16 cellular contexts compared by ENCODE assay signal in genomic region chr10:102546606-102547310, GRCh38. TPM values are rescaled to one million over a fixed set of nuclear protein-coding genes. Genes with fewer than 3 reads are reported as not detected.
A peak's percentile ranks its signal among the peaks of the same experiment; 100 is the strongest.
DNase-seq lines count a peak whose midpoint lies in the region; ATAC-seq, FAIRE-seq and TF ChIP-seq lines count a peak whose summit lies in the region.
"Had no signal": no experiment of that assay in that cellular context is flagged by ENCODE, and none has a peak within 500 bp of the region (broad histone marks: within the 10 kb centered on the region; RNA-seq: fewer than 3 reads in every experiment).

No MANE protein-coding gene starts in this region.

- no peaks in the 10 kb centered on the region for H3K9me3 Mint-ChIP-seq in activated T-cell treated with anti-CD3 and anti-CD28 coated beads, Interleukin-2, amount 50 U/mL, for 72 hours

- peaks cover 5% of the 10 kb centered on the region for H3K4me1 ChIP-seq in smooth muscle cell (ENCODE audit: low read depth)

- no peak overlapping the region for H3K4me3 ChIP-seq in smooth muscle cell
- H3K4me3 ChIP-seq: heart right ventricle, prostate gland had no signal

- WGBS in smooth muscle cell (ENCODE audit: low lambda C conversion rate): 74% methylated on average over 12 of the region's 12 CpGs

- H3K4me2 ChIP-seq in smooth muscle cell: no peak overlapping the region

- H3K27me3 Mint-ChIP-seq in activated T-cell treated with anti-CD3 and anti-CD28 coated beads, Interleukin-2, amount 50 U/mL, for 72 hours (ENCODE audit: low read depth): no peaks in the 10 kb centered on the region
- H3K27me3 Mint-ChIP-seq: T-helper 17 cell had no signal

- peak overlapping the region; percentile 26 for H3K27ac Mint-ChIP-seq in activated T-cell treated with anti-CD3 and anti-CD28 coated beads, Interleukin-2, amount 50 U/mL, for 72 hours

- no peak for DNase-seq in activated T-cell treated with anti-CD3 and anti-CD28 coated beads, Interleukin-2, amount 50 U/mL, for 72 hours
- DNase-seq in activated T-cell treated with anti-CD3 and anti-CD28 coated beads for 4 hours: no peak
- DNase-seq in OCI-M1 (lab: John Stamatoyannopoulos, UW): peak; percentile 11
- no peak for DNase-seq in smooth muscle cell (lab: John Stamatoyannopoulos, UW; ENCODE audit: unreplicated experiment)
- no peak for DNase-seq in D721Med (ENCODE audit: insufficient read length, low spot score)
- no peak for DNase-seq in effector CD4-positive, alpha-beta T cell
- DNase-seq: activated CD4-positive, alpha-beta T cell treated with anti-CD3 and anti-CD28 coated beads for 4 hours; aorta; heart right ventricle; KBM-7; NCI-H510A; T-helper 17 cell had no signal

- no peak for ATAC-seq in activated T-cell treated with anti-CD3 and anti-CD28 coated beads, Interleukin-2, amount 50 U/mL, for 72 hours (replicated peaks in 1 of 2)
- ATAC-seq in HG03139 (IDR thresholded peaks at IDR 0.05; ENCODE audit: unreplicated experiment): no peak
- ATAC-seq: Panc1, T-helper 17 cell had no signal

- no peaks in the 10 kb centered on the region for H3K27me3 ChIP-seq in smooth muscle cell (ENCODE audit: low read depth)
- H3K27me3 ChIP-seq: heart right ventricle had no signal

- peak; percentile 46 for FAIRE-seq in endometrium (lab: Jason Lieb, UNC)
- no peak for FAIRE-seq in D721Med (lab: Jason Lieb, UNC)

- no peaks in the 10 kb centered on the region for H3K36me3 Mint-ChIP-seq in activated T-cell treated with anti-CD3 and anti-CD28 coated beads, Interleukin-2, amount 50 U/mL, for 72 hours (ENCODE audit: insufficient read depth in 2 of 2)

- H3K4me1 Mint-ChIP-seq in activated T-cell treated with anti-CD3 and anti-CD28 coated beads, Interleukin-2, amount 50 U/mL, for 72 hours (ENCODE audit: low read depth): peaks cover 9% of the 10 kb centered on the region

- no peaks in the 10 kb centered on the region for H3K9me3 ChIP-seq in smooth muscle cell (replicated peaks; ENCODE audit: low read depth)
- H3K9me3 ChIP-seq: heart right ventricle, prostate gland had no signal

- no peaks in the 10 kb centered on the region for H3F3A ChIP-seq in smooth muscle cell (ENCODE audit: low read depth)

- TF ChIP-seq CTCF in smooth muscle cell (IDR thresholded peaks at IDR 0.05; ENCODE audit: borderline replicate concordance, insufficient read depth, poor library complexity, severe bottlenecking) (no peak), D721Med (IDR thresholded peaks at IDR 0.05; ENCODE audit: insufficient read depth, missing control alignments) (no peak)

- peak overlapping the region; percentile 15 for H3K27ac ChIP-seq in smooth muscle cell (ENCODE audit: low read depth)
- H3K27ac ChIP-seq: heart right ventricle, prostate gland had no signal

- peaks cover 34% of the 10 kb centered on the region for H3K79me2 ChIP-seq in smooth muscle cell (ENCODE audit: low read depth)

- H3K9ac ChIP-seq in smooth muscle cell (ENCODE audit: low read depth): no peak overlapping the region

- peaks cover 73% of the 10 kb centered on the region for H4K20me1 ChIP-seq in smooth muscle cell (ENCODE audit: low read depth)

- H2AFZ ChIP-seq in smooth muscle cell (ENCODE audit: low read depth): no peak overlapping the region

- no peaks in the 10 kb centered on the region for H3K36me3 ChIP-seq in smooth muscle cell (ENCODE audit: low read depth)
- H3K36me3 ChIP-seq: prostate gland had no signal

- H3K4me3 Mint-ChIP-seq in activated T-cell treated with anti-CD3 and anti-CD28 coated beads, Interleukin-2, amount 50 U/mL, for 72 hours: no peak overlapping the region
- H3K4me3 Mint-ChIP-seq: T-helper 17 cell had no signal

RNA-seq across cellular contexts. Expression of gene SUFU, which starts 43.0 kb away (rescaled TPM):
- total RNA-seq in activated T-cell treated with anti-CD3 and anti-CD28 coated beads, Interleukin-2, amount 50 U/mL, for 72 hours: 1 to 10 TPM; 9.1 to 9.2 TPM
- 8.5 and 8.9 TPM in 2 replicates for total RNA-seq in smooth muscle cell
- 17.2 and 17.3 TPM in 2 replicates for polyA plus RNA-seq in smooth muscle cell

RNA-seq across cellular contexts. Expression of gene ACTR1A, which starts 44.2 kb away (rescaled TPM):
- 10 to 100 TPM; 61.6 to 68.3 TPM for total RNA-seq in activated T-cell treated with anti-CD3 and anti-CD28 coated beads, Interleukin-2, amount 50 U/mL, for 72 hours
- 144 and 146 TPM in 2 replicates for total RNA-seq in smooth muscle cell
- 115 and 149 TPM in 2 replicates for polyA plus RNA-seq in smooth muscle cell
